1 cellular context compared by ENCODE assay signal in the genomic region with DNA sequence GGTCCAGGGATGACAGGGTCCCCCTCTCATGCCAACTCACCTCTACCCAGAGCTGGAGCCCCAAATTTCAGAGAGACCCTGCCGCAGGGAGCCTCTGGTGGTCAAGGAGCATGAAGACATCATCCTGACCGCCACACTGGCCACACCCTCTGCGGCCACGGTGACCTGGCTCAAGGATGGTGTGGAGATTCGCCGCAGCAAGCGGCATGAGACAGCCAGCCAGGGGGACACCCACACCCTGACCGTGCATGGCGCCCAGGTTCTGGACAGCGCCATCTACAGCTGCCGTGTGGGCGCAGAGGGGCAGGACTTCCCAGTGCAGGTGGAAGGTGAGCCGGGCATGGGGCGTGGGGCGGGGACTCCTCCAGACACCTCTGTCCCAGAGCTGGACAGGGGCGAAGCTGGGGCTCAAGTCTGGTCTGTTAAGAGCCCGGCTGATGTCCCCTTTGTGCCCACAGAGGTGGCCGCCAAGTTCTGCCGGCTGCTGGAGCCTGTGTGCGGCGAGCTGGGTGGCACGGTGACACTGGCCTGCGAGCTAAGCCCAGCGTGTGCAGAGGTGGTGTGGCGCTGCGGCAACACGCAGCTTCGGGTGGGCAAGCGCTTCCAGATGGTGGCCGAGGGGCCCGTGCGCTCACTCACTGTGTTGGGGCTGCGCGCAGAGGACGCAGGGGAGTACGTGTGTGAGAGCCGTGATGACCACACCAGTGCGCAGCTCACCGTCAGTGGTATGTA.
TF ChIP-seq lines count a peak whose summit lies in the region.

No MANE protein-coding gene starts in this region.

TF ChIP-seq in H1, 55 proteins besides CTCF, POLR2A, EP300 and RAD21:
- TF ChIP-seq, protein P1, sequence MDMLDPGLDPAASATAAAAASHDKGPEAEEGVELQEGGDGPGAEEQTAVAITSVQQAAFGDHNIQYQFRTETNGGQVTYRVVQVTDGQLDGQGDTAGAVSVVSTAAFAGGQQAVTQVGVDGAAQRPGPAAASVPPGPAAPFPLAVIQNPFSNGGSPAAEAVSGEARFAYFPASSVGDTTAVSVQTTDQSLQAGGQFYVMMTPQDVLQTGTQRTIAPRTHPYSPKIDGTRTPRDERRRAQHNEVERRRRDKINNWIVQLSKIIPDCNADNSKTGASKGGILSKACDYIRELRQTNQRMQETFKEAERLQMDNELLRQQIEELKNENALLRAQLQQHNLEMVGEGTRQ (IDR thresholded peaks at IDR 0.05; ENCODE audit: low read length), result no peak
- TF ChIP-seq TBP (IDR thresholded peaks at IDR 0.05; ENCODE audit: low read depth, low read length), result no peak
- TF ChIP-seq, protein P2, sequence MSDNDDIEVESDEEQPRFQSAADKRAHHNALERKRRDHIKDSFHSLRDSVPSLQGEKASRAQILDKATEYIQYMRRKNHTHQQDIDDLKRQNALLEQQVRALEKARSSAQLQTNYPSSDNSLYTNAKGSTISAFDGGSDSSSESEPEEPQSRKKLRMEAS (IDR thresholded peaks at IDR 0.05), result no peak
- no peak for TF ChIP-seq TAF1 (IDR thresholded peaks at IDR 0.05; ENCODE audit: low read depth, low read length)
- no peak for TF ChIP-seq ASH2L (IDR thresholded peaks at IDR 0.05; ENCODE audit: low read length)
- no peak for TF ChIP-seq RBBP5 (IDR thresholded peaks at IDR 0.05; ENCODE audit: borderline replicate concordance, low read depth, low read length)
- TF ChIP-seq POU5F1 (IDR thresholded peaks at IDR 0.05; ENCODE audit: low read depth, low read length), result no peak
- no peak for TF ChIP-seq PHF8 (conservative IDR thresholded peaks at IDR 0.05; ENCODE audit: low read depth, low read length)
- no peak for TF ChIP-seq BRCA1 (IDR thresholded peaks at IDR 0.05; ENCODE audit: low read depth, low read length)
